ENCODE assay signal across 8 cellular contexts in the genomic region with DNA sequence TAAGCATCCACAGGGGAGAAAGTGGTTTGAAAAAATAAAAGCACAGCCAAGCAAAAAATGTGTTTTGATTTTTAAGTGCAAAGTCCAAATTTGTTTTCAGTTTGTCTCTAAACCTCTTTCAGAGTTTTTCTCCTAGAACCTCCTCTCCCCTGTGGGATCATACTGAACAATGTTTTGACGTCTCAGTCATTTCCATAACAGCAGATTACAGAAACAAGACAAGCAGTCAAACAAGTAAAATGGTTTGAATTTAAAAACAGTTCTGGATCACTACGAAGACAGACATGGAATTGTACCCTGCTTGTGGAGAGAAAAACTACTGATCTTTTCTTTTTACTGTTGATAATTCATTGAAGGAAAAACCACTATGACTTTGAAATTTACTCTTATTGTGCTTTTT.
"Had no signal": no experiment of that assay in that cellular context is flagged by ENCODE, and none has a peak within 500 bp of the region (broad histone marks: within the 10 kb centered on the region; RNA-seq: fewer than 3 reads in every experiment).

No MANE protein-coding gene starts in this region.

- H3K4me3 ChIP-seq: GM12878 had no signal

- FAIRE-seq: G401.6, GM12878, GM12891, GM12892, GM18507, GM19239 had no signal

- DNase-seq: GDM1, GF-D8 had no signal

- ATAC-seq: GM12878 had no signal
